ENCODE assay signal across 10 cellular contexts in genomic region chr11:88390254-88390653, GRCh38.
"Had no signal": no experiment of that assay in that cellular context is flagged by ENCODE, and none has a peak within 500 bp of the region (broad histone marks: within the 10 kb centered on the region; RNA-seq: fewer than 3 reads in every experiment).

No MANE protein-coding gene starts in this region.

- H3K36me3 ChIP-seq: HAP-1 had no signal

- H2AFZ ChIP-seq: GM23248 had no signal

- H3K4me3 Mint-ChIP-seq: HFFc6 had no signal

- H3K9me3 ChIP-seq: HAP-1 had no signal

- H3K9ac ChIP-seq: GM23248 had no signal

- ATAC-seq: HCT116, HepG2 had no signal

- DNase-seq: GM23248, GOT3, H7, HFFc6, KG1 had no signal

- H3K27ac ChIP-seq: GM23248, HL-60 had no signal

- H3K4me3 ChIP-seq: GM23248, HAP-1, K562 had no signal

- H3K27ac Mint-ChIP-seq: HFFc6 had no signal
